ENCODE assay signal across 16 cellular contexts in genomic region chr4:155777971-155778710, GRCh38. TPM values are rescaled to one million over a fixed set of nuclear protein-coding genes. Genes with fewer than 3 reads are reported as not detected.
DNase-seq lines count a peak whose midpoint lies in the region; ATAC-seq and TF ChIP-seq lines count a peak whose summit lies in the region.
"Had no signal": no experiment of that assay in that cellular context is flagged by ENCODE, and none has a peak within 500 bp of the region (broad histone marks: within the 10 kb centered on the region; RNA-seq: fewer than 3 reads in every experiment).

No MANE protein-coding gene starts in this region.

- TF ChIP-seq EP300 in esophagus muscularis mucosa (IDR thresholded peaks at IDR 0.05) = no peak

- H3K36me3 ChIP-seq in heart right ventricle = peaks cover 0 to 62% (median 6%) of the 10 kb centered on the region in 9 donors
- peaks cover 0 to 8% (median 4%) of the 10 kb centered on the region in 4 donors for H3K36me3 ChIP-seq in esophagus muscularis mucosa
- H3K36me3 ChIP-seq in aorta (ENCODE audit: control insufficient read depth in 1 of 2, insufficient read depth in 2 of 2, low read length in 1 of 2) = no peaks in the 10 kb centered on the region

- H3K4me3 ChIP-seq in heart right ventricle = no peak overlapping the region
- no peak overlapping the region for H3K4me3 ChIP-seq in esophagus muscularis mucosa
- no peak overlapping the region for H3K4me3 ChIP-seq in aorta (ENCODE audit: low read length in 2 of 2)

- peak in 3 of 8 donors; percentile 46 to 54 (median 51) for ATAC-seq in heart right ventricle
- peak; percentile 77 for ATAC-seq in aorta (ENCODE audit: low FRiP score)
- ATAC-seq: activated CD8-positive, alpha-beta T cell treated with anti-CD3 and anti-CD28 coated beads for 36 hours; naive thymus-derived CD4-positive, alpha-beta T cell; sciatic nerve had no signal

- peaks cover 4% of the 10 kb centered on the region for H3K9me3 Mint-ChIP-seq in mesothelial cell of epicardium
- H3K9me3 Mint-ChIP-seq: activated CD8-positive, alpha-beta T cell treated with anti-CD3 and anti-CD28 coated beads for 36 hours; naive thymus-derived CD4-positive, alpha-beta T cell had no signal

- no peaks in the 10 kb centered on the region for H3K27me3 Mint-ChIP-seq in mesothelial cell of epicardium (ENCODE audit: low read depth)
- H3K27me3 Mint-ChIP-seq: activated CD8-positive, alpha-beta T cell treated with anti-CD3 and anti-CD28 coated beads for 36 hours had no signal

- no peak overlapping the region for H3K27ac Mint-ChIP-seq in mesothelial cell of epicardium
- H3K27ac Mint-ChIP-seq: activated CD8-positive, alpha-beta T cell treated with anti-CD3 and anti-CD28 coated beads for 36 hours; naive thymus-derived CD4-positive, alpha-beta T cell had no signal

- intact Hi-C loops in heart right ventricle (cut with DNase I) = loop anchor here in 2 of 10 donors (10.0 kb wide), 2 partner anchors 83 to 113 kb away; partner anchors contain the start of gene GUCY1A1 (in 1 of the 2)
- intact Hi-C loops in cardiac septum (cut with DNase I) = no loop called here
- intact Hi-C loops in esophagus muscularis mucosa (cut with DNase I) = no loop called here
- intact Hi-C loops in aorta (cut with DNase I) = loop anchor here in 1 of 2 donors (1.0 to 10.0 kb wide), 2 partner anchors 263 to 336 kb away; no protein-coding TSS in a partner anchor

- no peak overlapping the region for H3K4me3 Mint-ChIP-seq in mesothelial cell of epicardium
- H3K4me3 Mint-ChIP-seq: activated CD8-positive, alpha-beta T cell treated with anti-CD3 and anti-CD28 coated beads for 36 hours; naive thymus-derived CD4-positive, alpha-beta T cell had no signal

- H3K4me1 ChIP-seq in heart right ventricle = peaks cover 0 to 29% (median 16%) of the 10 kb centered on the region in 9 donors
- peaks cover 11 to 56% (median 55%) of the 10 kb centered on the region in 4 donors for H3K4me1 ChIP-seq in esophagus muscularis mucosa
- H3K4me1 ChIP-seq in aorta (ENCODE audit: control insufficient read depth in 1 of 2, insufficient read depth in 2 of 2, low read length in 2 of 2) = peaks cover 1 to 4% of the 10 kb centered on the region in 2 donors
- H3K4me1 ChIP-seq: Caco-2 had no signal

- H3K27me3 ChIP-seq in heart right ventricle (no peaks in the 10 kb centered on the region), esophagus muscularis mucosa (no peaks in the 10 kb centered on the region), aorta (ENCODE audit: control insufficient read depth in 1 of 2, insufficient read depth in 2 of 2, low read length in 1 of 2) (no peaks in the 10 kb centered on the region)

- no peak for TF ChIP-seq POLR2A in esophagus muscularis mucosa (IDR thresholded peaks at IDR 0.05; ENCODE audit: low read depth)

- DNase-seq in heart right ventricle (no peak), cardiac septum (ENCODE audit: low spot score) (no peak), esophagus muscularis mucosa (ENCODE audit: extremely low spot score) (no peak), mucosa of gallbladder (ENCODE audit: low spot score) (peak; percentile 30), aorta (no peak), globus pallidus (ENCODE audit: low spot score) (no peak), NK-92 (lab: John Stamatoyannopoulos, UW; ENCODE audit: unreplicated experiment) (no peak), mesothelial cell of epicardium (ENCODE audit: low spot score in 2 of 2, unreplicated experiment in 2 of 2) (no peak)
- DNase-seq: activated CD8-positive, alpha-beta T cell treated with anti-CD3 and anti-CD28 coated beads for 36 hours; activated effector memory CD4-positive, alpha-beta T cell treated with Interleukin-2 at 50 U/mL for 16 hours; Caco-2; naive thymus-derived CD4-positive, alpha-beta T cell; NCI-H1436; NCI-H510A had no signal

- H3K36me3 Mint-ChIP-seq in mesothelial cell of epicardium = peaks cover 23% of the 10 kb centered on the region
- H3K36me3 Mint-ChIP-seq: naive thymus-derived CD4-positive, alpha-beta T cell had no signal

- WGBS in heart right ventricle, 2 donors = 40 to 42% methylated on average over 3 of the region's 3 CpGs
- WGBS in esophagus muscularis mucosa = 39% methylated on average over 3 of the region's 3 CpGs
- WGBS in aorta, 2 donors = 33% methylated on average over 3 of the region's 3 CpGs

- peaks cover 1% of the 10 kb centered on the region for H3K4me1 Mint-ChIP-seq in mesothelial cell of epicardium
- H3K4me1 Mint-ChIP-seq: naive thymus-derived CD4-positive, alpha-beta T cell had no signal

- TF ChIP-seq CTCF in heart right ventricle (IDR thresholded peaks at IDR 0.05) (no peak), esophagus muscularis mucosa (IDR thresholded peaks at IDR 0.05) (no peak), mesothelial cell of epicardium (IDR thresholded peaks at IDR 0.05; ENCODE audit: unreplicated experiment) (no peak)

- H3K9me3 ChIP-seq in heart right ventricle (no peaks in the 10 kb centered on the region), esophagus muscularis mucosa (no peaks in the 10 kb centered on the region), aorta (ENCODE audit: control insufficient read depth, low read length) (no peaks in the 10 kb centered on the region)
- H3K9me3 ChIP-seq: Caco-2 had no signal

- H3K27ac ChIP-seq in heart right ventricle = peak overlapping the region in 6 of 10 donors; percentile 8 to 52 (median 27)
- H3K27ac ChIP-seq in esophagus muscularis mucosa (replicated peaks in 1 of 4) = peak overlapping the region; percentile 57 to 70 (median 60)
- H3K27ac ChIP-seq in aorta (ENCODE audit: low read depth in 1 of 2, low read length in 2 of 2) = peak overlapping the region in 1 of 2 donors; percentile 43
- H3K27ac ChIP-seq: epithelial cell of prostate had no signal

RNA-seq across cellular contexts. Expression of gene GUCY1B1, which starts 19.3 kb away (rescaled TPM):
- 10 to 100 TPM; 10.7 to 29.9 (median 17.1) TPM for total RNA-seq in heart right ventricle
- polyA plus RNA-seq in heart right ventricle = 10 to 100 TPM; 11.4 to 23.8 TPM
- 17.0 TPM for total RNA-seq in cardiac septum
- total RNA-seq in esophagus muscularis mucosa = 10 to 100 TPM; 30.6 to 61.9 (median 41.6) TPM
- 13.5 TPM for total RNA-seq in mucosa of gallbladder
- total RNA-seq in aorta = 10 to 100 TPM; 24.9 to 26.4 TPM
- 10 to 100 TPM; 10.0 to 44.0 TPM for polyA plus RNA-seq in aorta
- total RNA-seq in mesothelial cell of epicardium = 17.1 to 18.6 TPM (median 17.4 TPM) in 3 replicates
- total RNA-seq: Caco-2 had no signal
- polyA plus RNA-seq: naive thymus-derived CD4-positive, alpha-beta T cell had no signal
